In genomic region chr15:66008920-66009572, GRCh38 we compare ENCODE assay signal across 16 cellular contexts.
DNase-seq lines count a peak whose midpoint lies in the region; ATAC-seq and TF ChIP-seq lines count a peak whose summit lies in the region.
"Had no signal": no experiment of that assay in that cellular context is flagged by ENCODE, and none has a peak within 500 bp of the region (broad histone marks: within the 10 kb centered on the region; RNA-seq: fewer than 3 reads in every experiment).

No MANE protein-coding gene starts in this region.

- no peaks in the 10 kb centered on the region for H3K4me1 ChIP-seq in hepatocyte (ENCODE audit: insufficient read depth)

- no peak overlapping the region for H2AFZ ChIP-seq in hepatocyte

- WGBS in hepatocyte (ENCODE audit: low lambda C conversion rate, missing lambda C conversion rate) = 47% methylated on average over 3 of the region's 3 CpGs

- no peaks in the 10 kb centered on the region for H3K9me3 ChIP-seq in hepatocyte (ENCODE audit: low read depth)
- H3K9me3 ChIP-seq: thoracic aorta had no signal

- TF ChIP-seq CTCF in hepatocyte (IDR thresholded peaks at IDR 0.05; ENCODE audit: poor library complexity) = no peak

- DNase-seq in SIG-M5 treated with dmso at 0.1 percent for 504 hours (lab: John Stamatoyannopoulos, UW; ENCODE audit: unreplicated experiment) (peak; percentile 11), SIG-M5 (lab: John Stamatoyannopoulos, UW) (no peak), RPMI7951 (ENCODE audit: low read depth) (peak; percentile 48), hepatocyte (ENCODE audit: low spot score) (peak; percentile 78), NCI-H2081 treated with DMSO at 0.1 percent for 48 hours (lab: John Stamatoyannopoulos, UW) (no peak), NCI-H1930 (lab: John Stamatoyannopoulos, UW) (no peak)
- no peak for DNase-seq in stimulated activated naive CD4-positive, alpha-beta T cell (lab: John Stamatoyannopoulos, UW)
- DNase-seq: activated CD8-positive, alpha-beta T cell treated with anti-CD3 and anti-CD28 coated beads, Interleukin-2, amount 10 ng/mL, durations not matched to agents 7 days and 5 days; activated naive CD4-positive, alpha-beta T cell treated with Interleukin-2 at 50 U/mL for 16 hours; brain microvascular endothelial cell; effector memory CD8-positive, alpha-beta T cell; NCI-H345; RPMI8226; T-helper 9 cell had no signal

- ATAC-seq in GM18858 (IDR thresholded peaks at IDR 0.05; ENCODE audit: unreplicated experiment) = no peak
- ATAC-seq: activated CD8-positive, alpha-beta T cell treated with anti-CD3 and anti-CD28 coated beads, Interleukin-2, amount 10 ng/mL, durations not matched to agents 7 days and 5 days; effector memory CD8-positive, alpha-beta T cell had no signal

- no peaks in the 10 kb centered on the region for H3K79me2 ChIP-seq in hepatocyte

- H3K4me3 ChIP-seq in hepatocyte = no peak overlapping the region
- H3K4me3 ChIP-seq: thoracic aorta had no signal

- no peaks in the 10 kb centered on the region for H3K27me3 ChIP-seq in hepatocyte
- H3K27me3 ChIP-seq: brain microvascular endothelial cell had no signal

- H3K36me3 ChIP-seq in hepatocyte (replicated peaks; ENCODE audit: insufficient read depth, low read depth) = no peaks in the 10 kb centered on the region
- H3K36me3 ChIP-seq: brain microvascular endothelial cell, thoracic aorta had no signal

- H3K4me2 ChIP-seq in hepatocyte = peak overlapping the region; percentile 5

- no peaks in the 10 kb centered on the region for H4K20me1 ChIP-seq in hepatocyte (ENCODE audit: insufficient read depth, poor library complexity, severe bottlenecking)

- peak overlapping the region; percentile 78 for H3K27ac ChIP-seq in hepatocyte
- H3K27ac ChIP-seq: brain microvascular endothelial cell, thoracic aorta had no signal

- H3K9me2 ChIP-seq in hepatocyte (replicated peaks; ENCODE audit: insufficient read depth) = no peaks in the 10 kb centered on the region

Comparison
In these comparisons a context has a peak if more than half of its experiments do, and no peak if none do; other contexts are left out.
1. DNase-seq: peak in SIG-M5 treated with dmso at 0.1 percent for 504 hours (single experiment), RPMI7951 (single experiment) and hepatocyte (single experiment); none in SIG-M5 (single experiment), NCI-H2081 treated with DMSO at 0.1 percent for 48 hours (single experiment), stimulated activated naive CD4-positive, alpha-beta T cell (0 of 6) and NCI-H1930 (0 of 2).